In the genomic region with DNA sequence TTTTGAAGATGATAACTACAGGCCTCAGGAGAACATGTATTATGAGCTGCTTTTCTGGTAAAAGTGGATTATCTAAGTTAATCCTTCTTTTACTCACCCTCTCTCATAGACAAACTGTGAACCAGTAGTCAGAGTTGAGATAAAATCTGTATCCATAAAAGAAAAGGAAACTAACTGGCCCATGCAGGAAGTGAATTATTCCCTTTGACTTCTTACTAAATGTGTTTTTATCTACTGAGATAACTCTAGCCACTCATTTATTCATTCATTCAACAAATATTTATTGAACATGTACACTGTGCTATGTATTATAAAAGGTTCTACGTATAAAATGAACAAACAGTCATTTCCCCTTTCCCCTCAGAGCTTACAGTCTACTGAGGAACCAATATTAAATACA, we compare ENCODE assay signal across 27 cellular contexts. TPM values are rescaled to one million over a fixed set of nuclear protein-coding genes. Genes with fewer than 3 reads are reported as not detected.
"Had no signal": no experiment of that assay in that cellular context is flagged by ENCODE, and none has a peak within 500 bp of the region (broad histone marks: within the 10 kb centered on the region; RNA-seq: fewer than 3 reads in every experiment).

No MANE protein-coding gene starts in this region.

- ATAC-seq: activated CD4-positive, alpha-beta T cell treated with anti-CD3 and anti-CD28 coated beads for 36 hours; activated CD8-positive, alpha-beta memory T cell treated with anti-CD3 and anti-CD28 coated beads, Interleukin-2, amount 10 ng/mL, durations not matched to agents 7 days and 5 days; activated T-helper 17 cell treated with anti-CD3 and anti-CD28 coated beads, Interleukin-2, amount 50 U/mL, for 72 hours; body of pancreas; left ventricle myocardium superior; naive thymus-derived CD8-positive, alpha-beta T cell; right cardiac atrium; stimulated activated naive CD8-positive, alpha-beta T cell treated with anti-CD3 and anti-CD28 coated beads, Interleukin-15, amount 100 ng/mL, for 72 hours; WTC11 had no signal

- H3K36me3 ChIP-seq: prostate gland had no signal

- FAIRE-seq: frontal cortex had no signal

- H3K27me3 ChIP-seq: body of pancreas, dorsolateral prefrontal cortex, suprapubic skin, vagina had no signal

- H3K27ac ChIP-seq: body of pancreas, dorsolateral prefrontal cortex, epithelial cell of prostate, prostate gland, suprapubic skin, vagina had no signal

- H3K4me1 ChIP-seq: body of pancreas, prostate gland, suprapubic skin, vagina had no signal

- H3K4me3 ChIP-seq: body of pancreas, dorsolateral prefrontal cortex, prostate gland, suprapubic skin, vagina had no signal

- DNase-seq: activated CD4-positive, alpha-beta memory T cell treated with anti-CD3 and anti-CD28 coated beads, Interleukin-2, amount 10 ng/mL, durations not matched to agents 7 days and 5 days; activated CD4-positive, alpha-beta T cell treated with anti-CD3 and anti-CD28 coated beads for 36 hours; activated CD8-positive, alpha-beta memory T cell treated with anti-CD3 and anti-CD28 coated beads, Interleukin-2, amount 10 ng/mL, durations not matched to agents 7 days and 5 days; activated naive CD4-positive, alpha-beta T cell treated with Interleukin-2 at 50 U/mL for 16 hours; activated naive CD8-positive, alpha-beta T cell treated with anti-CD3 and anti-CD28 coated beads, Interleukin-2, amount 10 ng/mL, durations not matched to agents 7 days and 5 days; activated T-cell treated with anti-CD3 and anti-CD28 coated beads, Interleukin-2, amount 50 U/mL, for 1 hour; body of pancreas; caudate nucleus; dorsolateral prefrontal cortex; head of caudate nucleus; kidney glomerular epithelial cell; left ventricle myocardium superior; mesendoderm; naive thymus-derived CD8-positive, alpha-beta T cell; stimulated activated CD4-positive, alpha-beta T cell treated with anti-CD3 and anti-CD28 coated beads, Interleukin-15, amount 100 ng/mL, for 24 hours; stimulated activated CD4-positive, alpha-beta T cell treated with anti-CD3 and anti-CD28 coated beads, Interleukin-2, amount 100 ng/mL, for 48 hours; stimulated activated naive CD8-positive, alpha-beta T cell treated with anti-CD3 and anti-CD28 coated beads, Interleukin-15, amount 100 ng/mL, for 72 hours; T-helper 2 cell; trophoblast cell had no signal

- H3K9me3 ChIP-seq: body of pancreas, prostate gland, suprapubic skin, vagina had no signal

RNA-seq across cellular contexts. Expression of a gene that starts 32.5 kb away (rescaled TPM):
- total RNA-seq: activated CD4-positive, alpha-beta memory T cell treated with anti-CD3 and anti-CD28 coated beads, Interleukin-2, amount 10 ng/mL, durations not matched to agents 7 days and 5 days; activated CD4-positive, alpha-beta T cell treated with anti-CD3 and anti-CD28 coated beads for 36 hours; activated CD8-positive, alpha-beta memory T cell treated with anti-CD3 and anti-CD28 coated beads, Interleukin-2, amount 10 ng/mL, durations not matched to agents 7 days and 5 days; activated naive CD8-positive, alpha-beta T cell treated with anti-CD3 and anti-CD28 coated beads, Interleukin-2, amount 10 ng/mL, durations not matched to agents 7 days and 5 days; activated T-helper 17 cell treated with anti-CD3 and anti-CD28 coated beads, Interleukin-2, amount 50 U/mL, for 72 hours; body of pancreas; naive thymus-derived CD8-positive, alpha-beta T cell had no signal
- polyA plus RNA-seq: naive thymus-derived CD8-positive, alpha-beta T cell had no signal
